ENCODE assay signal across 1 cellular context in genomic region chr17:49985310-49985990, GRCh38.
TF ChIP-seq lines count a peak whose summit lies in the region.

No MANE protein-coding gene starts in this region.

TF ChIP-seq in H1, 55 proteins besides CTCF, POLR2A, EP300 and RAD21 (continued from another document):
- TF ChIP-seq JUND (IDR thresholded peaks at IDR 0.05; ENCODE audit: low read length) (no peak), HDAC6 (IDR thresholded peaks at IDR 0.05; ENCODE audit: low read depth, low read length) (no peak), PHF8 (conservative IDR thresholded peaks at IDR 0.05; ENCODE audit: low read depth, low read length) (no peak), TAF1 (IDR thresholded peaks at IDR 0.05; ENCODE audit: low read depth, low read length) (no peak), ASH2L (IDR thresholded peaks at IDR 0.05; ENCODE audit: low read length) (no peak), CREB1 (IDR thresholded peaks at IDR 0.05) (no peak), SRF (IDR thresholded peaks at IDR 0.05; ENCODE audit: low read depth, low read length) (no peak), EGR1 (IDR thresholded peaks at IDR 0.05; ENCODE audit: borderline replicate concordance, low read depth, low read length) (no peak), YY1 (IDR thresholded peaks at IDR 0.05; ENCODE audit: low read depth, low read length) (no peak), SIRT6 (IDR thresholded peaks at IDR 0.05; ENCODE audit: low read length) (no peak), FOSL1 (IDR thresholded peaks at IDR 0.05; ENCODE audit: insufficient read depth, low read depth, low read length) (no peak), TEAD4 (IDR thresholded peaks at IDR 0.05; ENCODE audit: low read depth, low read length) (no peak), BACH1 (IDR thresholded peaks at IDR 0.05; ENCODE audit: low read length) (no peak)
